10 cellular contexts compared by ENCODE assay signal in the genomic region with DNA sequence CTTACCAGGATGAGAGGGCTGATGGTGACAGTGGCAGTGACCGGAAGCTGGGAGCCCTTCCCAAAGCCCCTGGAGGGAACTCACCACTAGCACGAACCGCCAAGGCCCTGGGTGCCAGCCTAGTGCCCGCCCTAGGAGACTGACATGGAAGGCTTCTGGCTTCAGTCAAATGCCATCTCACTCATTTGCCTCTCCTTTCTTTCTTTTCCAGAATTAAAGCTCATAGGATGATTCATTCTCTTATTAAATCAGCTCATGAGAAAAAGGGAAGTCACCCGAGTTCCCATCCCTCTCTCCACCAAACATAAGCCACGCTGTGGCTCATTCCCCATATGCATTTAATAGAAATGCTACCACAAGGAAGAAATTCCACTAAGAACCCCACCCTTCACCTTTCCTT.
DNase-seq lines count a peak whose midpoint lies in the region; ATAC-seq and FAIRE-seq lines count a peak whose summit lies in the region.
"Had no signal": no experiment of that assay in that cellular context is flagged by ENCODE, and none has a peak within 500 bp of the region (broad histone marks: within the 10 kb centered on the region; RNA-seq: fewer than 3 reads in every experiment).

No MANE protein-coding gene starts in this region.

- H3K27ac ChIP-seq in SK-N-MC, result peak overlapping the region; percentile 43
- H3K27ac ChIP-seq in stomach smooth muscle (ENCODE audit: low read length), result peak overlapping the region; percentile 92

- H3K4me1 ChIP-seq in stomach smooth muscle (ENCODE audit: control insufficient read depth, insufficient read depth, low read length), result peaks cover 82% of the 10 kb centered on the region

- no peaks in the 10 kb centered on the region for H3K9me3 ChIP-seq in SK-N-MC (ENCODE audit: low read depth, low read length)
- no peaks in the 10 kb centered on the region for H3K9me3 ChIP-seq in stomach smooth muscle (ENCODE audit: control insufficient read depth in 2 of 2, low read length in 2 of 2)

- FAIRE-seq in GM19239 (lab: Jason Lieb, UNC), result no peak
- FAIRE-seq: G401.6 had no signal

- H3K4me3 ChIP-seq in SK-N-MC (no peak overlapping the region), stomach smooth muscle (ENCODE audit: low read length in 2 of 2) (peak overlapping the region in 1 of 2 donors; percentile 29)

- H3K9ac ChIP-seq in SK-N-MC (ENCODE audit: insufficient read length) (no peak overlapping the region), stomach smooth muscle (ENCODE audit: low read length in 2 of 2) (peak overlapping the region; percentile 29 to 39)

- ATAC-seq in stimulated activated naive CD8-positive, alpha-beta T cell treated with anti-CD3 and anti-CD28 coated beads, Interleukin-15, Interleukin-2, amounts not matched to agents 100 U/mL and 50 U/mL, for 24 hours, result no peak

- H3K36me3 ChIP-seq in SK-N-MC (ENCODE audit: insufficient read depth, low read length) (no peaks in the 10 kb centered on the region), stomach smooth muscle (ENCODE audit: control insufficient read depth in 2 of 2, insufficient read depth in 2 of 2, low read length in 2 of 2) (no peaks in the 10 kb centered on the region)

- DNase-seq in HCEC 1CT (peak; percentile 45), SK-N-MC (ENCODE audit: low read depth, low spot score) (no peak), fibroblast of peridontal ligament (ENCODE audit: extremely low read depth) (peak; percentile 76), GM19239 (ENCODE audit: insufficient read length, low spot score) (no peak), NCI-H2171 (lab: John Stamatoyannopoulos, UW) (no peak)
- no peak for DNase-seq in stimulated activated CD4-positive, alpha-beta T cell treated with anti-CD3 and anti-CD28 coated beads, Interleukin-4, amount 100 ng/mL, for 4 hours
- no peak for DNase-seq in stimulated activated naive CD8-positive, alpha-beta T cell treated with anti-CD3 and anti-CD28 coated beads, Interleukin-15, Interleukin-2, amounts not matched to agents 100 U/mL and 50 U/mL, for 24 hours
- DNase-seq: activated CD4-positive, alpha-beta memory T cell treated with anti-CD3 and anti-CD28 coated beads for 36 hours had no signal

- H3K27me3 ChIP-seq in stomach smooth muscle (ENCODE audit: control insufficient read depth in 1 of 2, insufficient read depth in 2 of 2, low read length in 2 of 2), result no peaks in the 10 kb centered on the region

Comparison
In these comparisons a context has a peak if more than half of its experiments do, and no peak if none do; other contexts are left out.
1. DNase-seq: peak in HCEC 1CT (single experiment) and fibroblast of peridontal ligament (single experiment); none in SK-N-MC (single experiment), GM19239 (single experiment), stimulated activated CD4-positive, alpha-beta T cell treated with anti-CD3 and anti-CD28 coated beads, Interleukin-4, amount 100 ng/mL, for 4 hours (0 of 2), stimulated activated naive CD8-positive, alpha-beta T cell treated with anti-CD3 and anti-CD28 coated beads, Interleukin-15, Interleukin-2, amounts not matched to agents 100 U/mL and 50 U/mL, for 24 hours (single experiment) and NCI-H2171 (single experiment).